1 cellular context compared by ENCODE assay signal in the genomic region with DNA sequence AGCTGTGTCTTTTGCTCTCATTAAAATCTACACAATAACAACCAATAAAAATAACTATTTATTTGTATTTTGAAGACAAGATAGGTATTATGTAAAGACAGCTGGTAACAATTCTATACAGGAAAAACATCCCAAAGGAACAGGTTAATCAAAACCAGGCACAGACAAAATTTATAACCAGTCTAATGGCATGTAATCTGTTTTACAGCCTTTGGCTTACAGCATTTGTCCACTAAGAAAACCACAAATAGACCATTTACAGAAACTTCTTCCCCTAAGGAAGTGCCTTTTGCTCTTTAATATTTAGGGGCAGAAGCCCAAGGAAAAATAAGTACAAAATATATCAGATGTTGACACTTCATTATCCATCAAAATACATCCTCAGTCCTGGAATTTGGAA.
TF ChIP-seq lines count a peak whose summit lies in the region.

No MANE protein-coding gene starts in this region.

TF ChIP-seq in SK-N-SH, 30 proteins besides CTCF, POLR2A, EP300 and RAD21 (continued from another document):
- TF ChIP-seq, protein P1, sequence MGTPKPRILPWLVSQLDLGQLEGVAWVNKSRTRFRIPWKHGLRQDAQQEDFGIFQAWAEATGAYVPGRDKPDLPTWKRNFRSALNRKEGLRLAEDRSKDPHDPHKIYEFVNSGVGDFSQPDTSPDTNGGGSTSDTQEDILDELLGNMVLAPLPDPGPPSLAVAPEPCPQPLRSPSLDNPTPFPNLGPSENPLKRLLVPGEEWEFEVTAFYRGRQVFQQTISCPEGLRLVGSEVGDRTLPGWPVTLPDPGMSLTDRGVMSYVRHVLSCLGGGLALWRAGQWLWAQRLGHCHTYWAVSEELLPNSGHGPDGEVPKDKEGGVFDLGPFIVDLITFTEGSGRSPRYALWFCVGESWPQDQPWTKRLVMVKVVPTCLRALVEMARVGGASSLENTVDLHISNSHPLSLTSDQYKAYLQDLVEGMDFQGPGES (IDR thresholded peaks at IDR 0.05; ENCODE audit: low read depth, low read length) = no peak
- no peak for TF ChIP-seq RXRA (IDR thresholded peaks at IDR 0.05; ENCODE audit: borderline replicate concordance, low read depth)
- TF ChIP-seq GABPA (IDR thresholded peaks at IDR 0.05; ENCODE audit: low read depth) = no peak
- TF ChIP-seq TAF1 (IDR thresholded peaks at IDR 0.05; ENCODE audit: borderline replicate concordance, low read depth, low read length) = no peak
- no peak for TF ChIP-seq NRF1 (IDR thresholded peaks at IDR 0.05; ENCODE audit: low read depth, low read length)
- TF ChIP-seq FOXM1 (IDR thresholded peaks at IDR 0.05; ENCODE audit: low read depth) = no peak
- TF ChIP-seq FOSL2 (IDR thresholded peaks at IDR 0.05; ENCODE audit: borderline replicate concordance, low read depth) = no peak
- TF ChIP-seq, protein P2, sequence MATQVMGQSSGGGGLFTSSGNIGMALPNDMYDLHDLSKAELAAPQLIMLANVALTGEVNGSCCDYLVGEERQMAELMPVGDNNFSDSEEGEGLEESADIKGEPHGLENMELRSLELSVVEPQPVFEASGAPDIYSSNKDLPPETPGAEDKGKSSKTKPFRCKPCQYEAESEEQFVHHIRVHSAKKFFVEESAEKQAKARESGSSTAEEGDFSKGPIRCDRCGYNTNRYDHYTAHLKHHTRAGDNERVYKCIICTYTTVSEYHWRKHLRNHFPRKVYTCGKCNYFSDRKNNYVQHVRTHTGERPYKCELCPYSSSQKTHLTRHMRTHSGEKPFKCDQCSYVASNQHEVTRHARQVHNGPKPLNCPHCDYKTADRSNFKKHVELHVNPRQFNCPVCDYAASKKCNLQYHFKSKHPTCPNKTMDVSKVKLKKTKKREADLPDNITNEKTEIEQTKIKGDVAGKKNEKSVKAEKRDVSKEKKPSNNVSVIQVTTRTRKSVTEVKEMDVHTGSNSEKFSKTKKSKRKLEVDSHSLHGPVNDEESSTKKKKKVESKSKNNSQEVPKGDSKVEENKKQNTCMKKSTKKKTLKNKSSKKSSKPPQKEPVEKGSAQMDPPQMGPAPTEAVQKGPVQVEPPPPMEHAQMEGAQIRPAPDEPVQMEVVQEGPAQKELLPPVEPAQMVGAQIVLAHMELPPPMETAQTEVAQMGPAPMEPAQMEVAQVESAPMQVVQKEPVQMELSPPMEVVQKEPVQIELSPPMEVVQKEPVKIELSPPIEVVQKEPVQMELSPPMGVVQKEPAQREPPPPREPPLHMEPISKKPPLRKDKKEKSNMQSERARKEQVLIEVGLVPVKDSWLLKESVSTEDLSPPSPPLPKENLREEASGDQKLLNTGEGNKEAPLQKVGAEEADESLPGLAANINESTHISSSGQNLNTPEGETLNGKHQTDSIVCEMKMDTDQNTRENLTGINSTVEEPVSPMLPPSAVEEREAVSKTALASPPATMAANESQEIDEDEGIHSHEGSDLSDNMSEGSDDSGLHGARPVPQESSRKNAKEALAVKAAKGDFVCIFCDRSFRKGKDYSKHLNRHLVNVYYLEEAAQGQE (IDR thresholded peaks at IDR 0.05; ENCODE audit: low read depth, low read length) = no peak
- TF ChIP-seq MEF2A (IDR thresholded peaks at IDR 0.05; ENCODE audit: borderline replicate concordance, low read depth) = no peak
- TF ChIP-seq EZH2phosphoT487 (IDR thresholded peaks at IDR 0.05; ENCODE audit: borderline replicate concordance, low read depth) = no peak
- TF ChIP-seq FOXJ3 (CRISPR knock-in tag; IDR thresholded peaks at IDR 0.05) = no peak
- TF ChIP-seq TEAD4 (IDR thresholded peaks at IDR 0.05; ENCODE audit: borderline replicate concordance, insufficient read depth) = peak; percentile 44; the same call in 1 of the 2 replicates
- TF ChIP-seq GATA2 (CRISPR knock-in tag; IDR thresholded peaks at IDR 0.05) = no peak
- no peak for TF ChIP-seq RFX5 (IDR thresholded peaks at IDR 0.05; ENCODE audit: low read length)
